Comparison of ENCODE assay signal across 15 cellular contexts in genomic region chr13:39515231-39515630, GRCh38.
DNase-seq lines count a peak whose midpoint lies in the region; ATAC-seq, FAIRE-seq and TF ChIP-seq lines count a peak whose summit lies in the region.
"Had no signal": no experiment of that assay in that cellular context is flagged by ENCODE, and none has a peak within 500 bp of the region (broad histone marks: within the 10 kb centered on the region; RNA-seq: fewer than 3 reads in every experiment).

No MANE protein-coding gene starts in this region.

- no peak overlapping the region for H2AK9ac ChIP-seq in IMR-90 (replicated peaks; ENCODE audit: low read depth, low read length, poor library complexity)

- H3K4me2 ChIP-seq in IMR-90 (ENCODE audit: low read depth, low read length) (no peak overlapping the region), H1 (ENCODE audit: insufficient read depth in 1 of 2, low read depth in 2 of 2, low read length in 2 of 2) (no peak overlapping the region)

- CTCF ChIA-PET in IMR-90 (lab: Yijun Ruan, JAX) (interaction anchor here (1.2 kb wide), 1 partner anchor 11 kb away, joined by 3 read pairs; no protein-coding TSS in a partner anchor), H1 (lab: Charles Lee; ENCODE audit: partially characterized antibody) (interaction anchor here (0.9 to 1.8 kb wide), 7 partner anchors 12 to 101 kb away, joined by 3 to 7 read pairs (median 5); no protein-coding TSS in a partner anchor)

- intact Hi-C loops in heart right ventricle (cut with DNase I) (loop anchor here in 3 of 10 donors (10.0 kb wide), 3 partner anchors 50 to 70 kb away; no protein-coding TSS in a partner anchor), cardiac septum (cut with DNase I) (loop anchor here (5.0 kb wide), 2 partner anchors 63 to 87 kb away; partner anchors contain the start of gene LHFPL6), IMR-90 (cut with micrococcal nuclease) (no loop called here)

- no peak for TF ChIP-seq EP300 in H1 (IDR thresholded peaks at IDR 0.05; ENCODE audit: borderline replicate concordance in 1 of 2, low read depth in 2 of 2, low read length in 2 of 2)

- FAIRE-seq in H1 (lab: Jason Lieb, UNC): no peak
- FAIRE-seq: K562 had no signal

- dilution Hi-C loops in IMR-90 (cut with HindIII; ENCODE audit: low sequenced_read_pairs, unreplicated experiment): no loop called here

- H3K36me3 ChIP-seq in heart right ventricle (no peaks in the 10 kb centered on the region), IMR-90 (ENCODE audit: control insufficient read depth, insufficient read depth, low read length) (no peaks in the 10 kb centered on the region), H1 (ENCODE audit: control insufficient read depth in 2 of 4, insufficient read depth in 4 of 4, low read length in 3 of 4) (no peaks in the 10 kb centered on the region), SJCRH30 (no peaks in the 10 kb centered on the region)

- no peak for TF ChIP-seq CTCF in heart right ventricle (IDR thresholded peaks at IDR 0.05)
- TF ChIP-seq CTCF in IMR-90 (conservative IDR thresholded peaks at IDR 0.05; ENCODE audit: low read depth, low read length): no peak
- TF ChIP-seq CTCF in H1 (IDR thresholded peaks at IDR 0.05; ENCODE audit: control extremely low read depth in 1 of 3, insufficient read depth in 1 of 3, low read depth in 1 of 3, low read length in 3 of 3): no peak
- TF ChIP-seq CTCF in osteocyte (IDR thresholded peaks at IDR 0.05): no peak

- H3K9me3 ChIP-seq in heart right ventricle: no peaks in the 10 kb centered on the region
- H3K9me3 ChIP-seq in IMR-90 (ENCODE audit: control insufficient read depth, insufficient read depth, low read length): no peaks in the 10 kb centered on the region
- no peaks in the 10 kb centered on the region for H3K9me3 ChIP-seq in H1 (ENCODE audit: insufficient read depth in 2 of 2, low read depth in 1 of 2, low read length in 1 of 2)
- no peaks in the 10 kb centered on the region for H3K9me3 ChIP-seq in SJCRH30 (replicated peaks)
- H3K9me3 ChIP-seq: SK-N-SH had no signal

- H3K18ac ChIP-seq in IMR-90 (ENCODE audit: low read depth, low read length) (no peak overlapping the region), H1 (ENCODE audit: extremely low read depth, low read length) (0 out of 2 replicates have a peak overlapping the region, but pooled peaks have one; percentile 10)

- H2AK5ac ChIP-seq in IMR-90 (ENCODE audit: low read depth, low read length): no peak overlapping the region
- H2AK5ac ChIP-seq in H1 (ENCODE audit: low read depth, low read length): no peak overlapping the region

- H4K8ac ChIP-seq in IMR-90 (ENCODE audit: low read depth in 2 of 2, low read length in 2 of 2): peak overlapping the region in 1 of 2 experiments; percentile 20; a peak in 1 of 4 replicates
- no peak overlapping the region for H4K8ac ChIP-seq in H1 (ENCODE audit: extremely low read depth, insufficient read depth, low read length)

- no peak overlapping the region for H2BK12ac ChIP-seq in H1 (ENCODE audit: low read depth, low read length)

- H3K27ac Mint-ChIP-seq in osteocyte (ENCODE audit: unreplicated experiment): peak overlapping the region; percentile 25
- H3K27ac Mint-ChIP-seq: T-cell had no signal

- H2BK120ac ChIP-seq in IMR-90 (ENCODE audit: low read depth, low read length) (no peak overlapping the region), H1 (replicated peaks; ENCODE audit: low read depth, low read length) (no peak overlapping the region)

- H3K4me1 ChIP-seq in heart right ventricle: peaks cover 5 to 74% (median 41%) of the 10 kb centered on the region in 9 donors
- no peaks in the 10 kb centered on the region for H3K4me1 ChIP-seq in IMR-90 (ENCODE audit: control insufficient read depth, insufficient read depth, low read length)
- peaks cover 0 to 8% (median 3%) of the 10 kb centered on the region in 4 experiments; a peak in 4 of 7 replicates for H3K4me1 ChIP-seq in H1 (replicated peaks in 1 of 4; ENCODE audit: control insufficient read depth in 3 of 4, insufficient read depth in 4 of 4, low read length in 3 of 4)
- H3K4me1 ChIP-seq in SJCRH30: no peaks in the 10 kb centered on the region

- H3K9me3 Mint-ChIP-seq in osteocyte (ENCODE audit: unreplicated experiment): no peaks in the 10 kb centered on the region
- H3K9me3 Mint-ChIP-seq: T-cell had no signal

- DNase-seq in heart right ventricle (no peak), cardiac septum (ENCODE audit: low spot score) (no peak), IMR-90 (no peak), H1 (ENCODE audit: low read depth in 1 of 2, low spot score in 2 of 2) (no peak), osteocyte (ENCODE audit: extremely low spot score, unreplicated experiment) (no peak), SJCRH30 (no peak), NCI-H510A (lab: John Stamatoyannopoulos, UW) (no peak)
- DNase-seq: CD4-positive, CD25-positive, alpha-beta regulatory T cell; DMS53; NCI-H345; NCI-H526 treated with DMSO at 0.1 percent for 48 hours; SK-N-SH; T-cell had no signal

- H2AFZ ChIP-seq in IMR-90 (replicated peaks; ENCODE audit: low read length, poor library complexity): no peak overlapping the region
- no peak overlapping the region for H2AFZ ChIP-seq in H1 (ENCODE audit: low read length)

- no peak overlapping the region for H3K14ac ChIP-seq in IMR-90 (replicated peaks; ENCODE audit: low read depth, low read length)
- no peak overlapping the region for H3K14ac ChIP-seq in H1 (ENCODE audit: insufficient read length)

- POLR2A ChIA-PET in IMR-90 (lab: Charles Lee; ENCODE audit: unreplicated experiment) (no interaction called here), H1 (lab: Charles Lee; ENCODE audit: partially characterized antibody) (interaction anchor here (1.2 kb wide), 1 partner anchor 13 kb away, joined by 3 read pairs; no protein-coding TSS in a partner anchor)

- TF ChIP-seq POLR2A in IMR-90 (IDR thresholded peaks at IDR 0.05; ENCODE audit: low read depth, low read length): no peak
- no peak for TF ChIP-seq POLR2A in H1 (IDR thresholded peaks at IDR 0.05; ENCODE audit: control extremely low read depth in 1 of 2, low read depth in 2 of 2, low read length in 2 of 2)

- BruUV-seq in IMR-90 (replicated peaks; lab: Mats Ljungman, UMichigan): no TSS peak

- peak overlapping the region; percentile 11; the same call in 1 of the 2 replicates for H4K5ac ChIP-seq in IMR-90 (ENCODE audit: low read depth, low read length)
- H4K5ac ChIP-seq in H1 (ENCODE audit: insufficient read length, low read depth, low read length): no peak overlapping the region

- no peak overlapping the region for H2BK20ac ChIP-seq in IMR-90 (ENCODE audit: low read depth, low read length)
- H2BK20ac ChIP-seq in H1 (ENCODE audit: low read length): no peak overlapping the region

- no peak overlapping the region for H2BK15ac ChIP-seq in IMR-90 (ENCODE audit: low read depth, low read length)
- H2BK15ac ChIP-seq in H1 (ENCODE audit: low read length): 0 out of 2 replicates have a peak overlapping the region, but pooled peaks have one; percentile 83

- H3K27me3 Mint-ChIP-seq in osteocyte (ENCODE audit: unreplicated experiment): no peaks in the 10 kb centered on the region

- peaks cover 3% of the 10 kb centered on the region for H3K36me3 Mint-ChIP-seq in osteocyte (ENCODE audit: unreplicated experiment)
- H3K36me3 Mint-ChIP-seq: CD4-positive, CD25-positive, alpha-beta regulatory T cell; T-cell had no signal

- H2BK5ac ChIP-seq in IMR-90 (ENCODE audit: low read depth, low read length, poor library complexity, severe bottlenecking) (no peak overlapping the region), H1 (ENCODE audit: low read depth, low read length) (no peak overlapping the region)

- no peaks in the 10 kb centered on the region for H3K23me2 ChIP-seq in H1 (ENCODE audit: low read depth, low read length)

- ATAC-seq in heart right ventricle (peak in 1 of 8 donors; percentile 20), IMR-90 (ENCODE audit: low read depth) (no peak)
- ATAC-seq: HCT116, K562, T-cell had no signal

- H4K91ac ChIP-seq in IMR-90 (ENCODE audit: insufficient read depth, low read depth, low read length): no peak overlapping the region
- no peak overlapping the region for H4K91ac ChIP-seq in H1 (replicated peaks; ENCODE audit: insufficient read length, low read length)

- 0 out of 2 replicates have a peak overlapping the region, but pooled peaks have one; percentile 11 for H3K23ac ChIP-seq in IMR-90 (ENCODE audit: low read depth, low read length)
- H3K23ac ChIP-seq in H1 (ENCODE audit: insufficient read length): no peak overlapping the region

- H3K4me3 ChIP-seq in heart right ventricle (no peak overlapping the region), IMR-90 (ENCODE audit: insufficient read depth, low read depth, low read length) (no peak overlapping the region), H1 (ENCODE audit: extremely low read depth in 1 of 4, insufficient read depth in 2 of 4, low read depth in 3 of 4, low read length in 4 of 4) (no peak overlapping the region), SJCRH30 (no peak overlapping the region)
- H3K4me3 ChIP-seq: K562 had no signal

- H3K79me1 ChIP-seq in IMR-90 (ENCODE audit: low read depth in 1 of 2, low read length in 2 of 2): peaks cover 21 to 47% of the 10 kb centered on the region in 2 experiments
- H3K79me1 ChIP-seq in H1 (ENCODE audit: low read depth, low read length): no peaks in the 10 kb centered on the region

- H3K27me3 ChIP-seq in heart right ventricle (no peaks in the 10 kb centered on the region), IMR-90 (ENCODE audit: control insufficient read depth, insufficient read depth, low read length) (no peaks in the 10 kb centered on the region), H1 (replicated peaks in 1 of 4; ENCODE audit: control insufficient read depth in 3 of 4, extremely low read depth in 1 of 4, insufficient read depth in 3 of 4, low read length in 3 of 4) (no peaks in the 10 kb centered on the region), SJCRH30 (no peaks in the 10 kb centered on the region)

- H3K9ac ChIP-seq in IMR-90 (ENCODE audit: low read depth, low read length): no peak overlapping the region
- no peak overlapping the region for H3K9ac ChIP-seq in H1 (replicated peaks in 1 of 4; ENCODE audit: extremely low read depth in 1 of 4, low read depth in 3 of 4, low read length in 3 of 4)
- H3K9ac ChIP-seq: SK-N-SH had no signal

- H3K4me3 Mint-ChIP-seq in osteocyte (ENCODE audit: unreplicated experiment): no peak overlapping the region
- H3K4me3 Mint-ChIP-seq: CD4-positive, CD25-positive, alpha-beta regulatory T cell; T-cell had no signal

- H3K56ac ChIP-seq in IMR-90 (ENCODE audit: extremely low read depth, insufficient read depth, low read length): no peak overlapping the region
- no peak overlapping the region for H3K56ac ChIP-seq in H1 (replicated peaks; ENCODE audit: insufficient read length, low read depth, low read length)

- H4K20me1 ChIP-seq in IMR-90 (ENCODE audit: insufficient read depth, low read length): no peaks in the 10 kb centered on the region
- H4K20me1 ChIP-seq in H1 (replicated peaks in 1 of 2; ENCODE audit: control insufficient read depth in 1 of 2, insufficient read depth in 2 of 2, low read length in 2 of 2): no peaks in the 10 kb centered on the region

- WGBS in heart right ventricle, 2 donors: 62 to 70% methylated on average over 5 of the region's 5 CpGs
- WGBS in IMR-90 (ENCODE audit: extremely low coverage in 2 of 2, insufficient read length in 1 of 2), 2 experiments: 100% methylated on average over 2 of the region's 5 CpGs; no CpG with 5 or more reads in 1 of the 2 experiments
- WGBS in H1 (ENCODE audit: extremely low coverage in 1 of 2, insufficient coverage in 1 of 2, insufficient read length in 1 of 2, insufficient replicate concordance in 2 of 2, low coverage in 1 of 2, low lambda C conversion rate in 2 of 2, missing lambda C conversion rate in 1 of 2), 2 experiments: 79% methylated on average over 5 of the region's 5 CpGs; no CpG with 5 or more reads in 1 of the 2 experiments

- peaks cover 38% of the 10 kb centered on the region for H3K4me1 Mint-ChIP-seq in osteocyte (ENCODE audit: unreplicated experiment)
- H3K4me1 Mint-ChIP-seq: CD4-positive, CD25-positive, alpha-beta regulatory T cell; T-cell had no signal

- in situ Hi-C loops in IMR-90 (cut with MboI; ENCODE audit: low sequenced_read_pairs): no loop called here

- H3K27ac ChIP-seq in heart right ventricle: peak overlapping the region in 8 of 10 donors; percentile 6 to 83 (median 74)
- no peak overlapping the region for H3K27ac ChIP-seq in IMR-90 (ENCODE audit: insufficient read depth, low read length)
- no peak overlapping the region for H3K27ac ChIP-seq in H1 (ENCODE audit: low read depth, low read length)
- H3K27ac ChIP-seq in SJCRH30: no peak overlapping the region

- TF ChIP-seq RAD21 in IMR-90 (IDR thresholded peaks at IDR 0.05; ENCODE audit: low read length) (no peak), H1 (IDR thresholded peaks at IDR 0.05 in 1 of 2, conservative IDR thresholded peaks at IDR 0.05 in 1 of 2; ENCODE audit: low read depth in 2 of 2, low read length in 2 of 2) (no peak)

- H3K4ac ChIP-seq in IMR-90 (ENCODE audit: low read depth, low read length) (no peak overlapping the region), H1 (replicated peaks; ENCODE audit: insufficient read length, low read depth, low read length) (no peak overlapping the region)

- H3K79me2 ChIP-seq in H1 (ENCODE audit: control insufficient read depth in 1 of 2, insufficient read depth in 2 of 2, low read length in 2 of 2): no peaks in the 10 kb centered on the region

- 0 out of 2 replicates have a peak, but pooled peaks cover 2% of the 10 kb centered on the region for H3K9me1 ChIP-seq in IMR-90 (ENCODE audit: insufficient read depth, low read length)

Comparison
In these comparisons a context has a peak if more than half of its experiments do, and no peak if none do; other contexts are left out.
1. H3K27ac ChIP-seq: peak in heart right ventricle (8 of 10); none in IMR-90 (single experiment), H1 (single experiment) and SJCRH30 (single experiment).